Comparison of ENCODE assay signal across 9 cellular contexts in genomic region chr3:46883252-46884185, GRCh38. TPM values are rescaled to one million over a fixed set of nuclear protein-coding genes. Genes with fewer than 3 reads are reported as not detected.
DNase-seq lines count a peak whose midpoint lies in the region; ATAC-seq and TF ChIP-seq lines count a peak whose summit lies in the region.
"Had no signal": no experiment of that assay in that cellular context is flagged by ENCODE, and none has a peak within 500 bp of the region (broad histone marks: within the 10 kb centered on the region; RNA-seq: fewer than 3 reads in every experiment).

No MANE protein-coding gene starts in this region.

- H3K27ac ChIP-seq in body of pancreas: no peak overlapping the region
- H3K27ac ChIP-seq in right lobe of liver: no peak overlapping the region
- H3K27ac ChIP-seq in vagina: peak overlapping the region; percentile 89

- WGBS in body of pancreas, 2 donors: 18 to 46% methylated on average over 6 to 32 of the region's 66 CpGs
- 6% methylated on average over 25 of the region's 66 CpGs for WGBS in right lobe of liver (ENCODE audit: insufficient coverage, low coverage, low lambda C conversion rate, missing lambda C conversion rate)

- H3K27me3 ChIP-seq in body of pancreas (peaks cover 0 to 14% of the 10 kb centered on the region in 2 donors), right lobe of liver (no peaks in the 10 kb centered on the region), vagina (no peaks in the 10 kb centered on the region)

- ATAC-seq in body of pancreas (peak; percentile 63), right lobe of liver (peak; percentile 17 to 60 (median 40)), HG02981 (IDR thresholded peaks at IDR 0.05; ENCODE audit: unreplicated experiment) (no peak), GM19035 (IDR thresholded peaks at IDR 0.05; ENCODE audit: unreplicated experiment) (no peak), HG02759 (IDR thresholded peaks at IDR 0.05; ENCODE audit: unreplicated experiment) (no peak)

- peaks cover 26% of the 10 kb centered on the region for H3K4me1 ChIP-seq in body of pancreas
- peaks cover 0 to 16% (median 0%) of the 10 kb centered on the region in 4 donors for H3K4me1 ChIP-seq in right lobe of liver
- H3K4me1 ChIP-seq in vagina: peaks cover 50% of the 10 kb centered on the region

- peak; percentile 10 for DNase-seq in stimulated activated CD4-positive, alpha-beta T cell treated with anti-CD3 and anti-CD28 coated beads, Interleukin-4, amount 100 ng/mL, for 1 hour
- DNase-seq in stimulated activated CD4-positive, alpha-beta T cell treated with anti-CD3 and anti-CD28 coated beads, Interleukin-4, amount 100 ng/mL, for 4 hours: no peak
- DNase-seq in body of pancreas (peak in 1 of 4 donors; percentile 29), right lobe of liver (no peak), vagina (ENCODE audit: extremely low spot score in 2 of 2) (no peak)

- no peak for TF ChIP-seq POLR2A in body of pancreas (IDR thresholded peaks at IDR 0.05)
- no peak for TF ChIP-seq POLR2A in right lobe of liver (IDR thresholded peaks at IDR 0.05)
- no peak for TF ChIP-seq POLR2A in vagina (IDR thresholded peaks at IDR 0.05)

- H3K9me3 ChIP-seq in body of pancreas (no peaks in the 10 kb centered on the region), right lobe of liver (no peaks in the 10 kb centered on the region), vagina (no peaks in the 10 kb centered on the region)

- H3K4me3 ChIP-seq in body of pancreas: peak overlapping the region in 1 of 2 donors; percentile 3
- peak overlapping the region; percentile 29 to 46 (median 40) for H3K4me3 ChIP-seq in right lobe of liver
- H3K4me3 ChIP-seq in vagina: peak overlapping the region; percentile 62 to 71

- TF ChIP-seq CTCF in body of pancreas (IDR thresholded peaks at IDR 0.05): no peak
- no peak for TF ChIP-seq CTCF in right lobe of liver (IDR thresholded peaks at IDR 0.05)
- TF ChIP-seq CTCF in vagina (IDR thresholded peaks at IDR 0.05): no peak

- no peaks in the 10 kb centered on the region for H3K36me3 ChIP-seq in body of pancreas (replicated peaks in 1 of 2; ENCODE audit: insufficient read depth in 1 of 2, low read depth in 2 of 2)
- no peaks in the 10 kb centered on the region for H3K36me3 ChIP-seq in right lobe of liver
- no peaks in the 10 kb centered on the region for H3K36me3 ChIP-seq in vagina

- intact Hi-C loops in body of pancreas (cut with DNase I): no loop called here
- intact Hi-C loops in right lobe of liver (cut with DNase I): no loop called here
- intact Hi-C loops in vagina (cut with DNase I): loop anchor here (2.0 kb wide), 1 partner anchor 17 kb away; no protein-coding TSS in a partner anchor

RNA-seq across cellular contexts. Expression of gene PTH1R, which starts 6.0 kb away (rescaled TPM):
- total RNA-seq in body of pancreas: 1 to 10 TPM; 1.8 to 8.2 TPM
- 10 to 100 TPM in 5 of 6 experiments, 1 to 10 TPM in 1; 6.1 to 32.5 (median 16.0) TPM for total RNA-seq in right lobe of liver
- total RNA-seq in vagina: 13.0 TPM
- total RNA-seq: activated CD8-positive, alpha-beta memory T cell treated with anti-CD3 and anti-CD28 coated beads for 36 hours had no signal

RNA-seq across cellular contexts. Expression of gene MYL3, which starts 20.3 kb away (rescaled TPM):
- total RNA-seq in body of pancreas: 10 to 100 TPM in 1 of 2 donors, not detected in 1; 10.4 TPM
- 1 to 10 TPM in 3 of 6 experiments, under 1 TPM in 3; 0.37 to 2.0 (median 1.00) TPM for total RNA-seq in right lobe of liver
- total RNA-seq in vagina: not detected
- total RNA-seq: activated CD8-positive, alpha-beta memory T cell treated with anti-CD3 and anti-CD28 coated beads for 36 hours had no signal

Comparison
In these comparisons a context has a peak if more than half of its experiments do, and no peak if none do; other contexts are left out.
1. ATAC-seq: peak in body of pancreas (single experiment) and right lobe of liver (4 of 4); none in HG02981 (single experiment), GM19035 (single experiment) and HG02759 (single experiment).